In the genomic region with DNA sequence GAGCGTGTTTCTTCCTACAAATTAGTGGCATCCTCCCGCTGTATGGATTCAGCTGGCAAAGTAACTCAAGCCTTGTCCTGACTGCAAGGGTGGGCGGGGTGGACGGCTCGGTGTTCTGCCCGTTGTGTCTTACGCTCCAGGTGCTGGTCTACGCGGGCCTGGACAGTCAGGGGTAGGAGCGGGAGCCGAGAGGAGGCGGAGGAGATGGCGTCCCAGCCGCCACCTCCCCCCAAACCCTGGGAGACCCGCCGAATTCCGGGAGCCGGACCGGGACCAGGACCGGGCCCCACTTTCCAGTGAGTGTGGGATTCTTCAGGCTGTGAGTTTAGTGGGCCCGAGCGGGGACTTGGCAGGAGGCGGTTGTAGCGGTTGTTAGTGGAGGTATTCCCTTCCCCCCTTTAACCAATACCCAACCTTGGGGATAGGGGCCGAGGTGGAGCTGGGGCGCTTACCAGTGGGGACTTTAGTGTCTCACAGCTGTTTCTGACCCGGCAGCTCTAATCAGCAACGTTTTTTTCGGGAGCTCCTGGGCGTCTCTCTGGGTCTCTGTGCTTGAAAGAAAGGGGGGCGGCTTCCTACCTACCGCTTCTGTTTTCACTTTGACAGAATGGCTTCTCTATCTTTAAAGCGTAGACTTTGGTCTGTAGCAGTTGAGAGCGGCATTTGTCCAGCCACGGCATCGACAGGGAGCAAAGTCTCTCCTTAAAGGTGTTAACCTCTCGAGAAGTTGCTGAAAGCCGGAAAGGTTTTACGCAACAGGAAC, we compare ENCODE assay signal across 8 cellular contexts. TPM values are rescaled to one million over a fixed set of nuclear protein-coding genes. Genes with fewer than 3 reads are reported as not detected.
A peak's percentile ranks its signal among the peaks of the same experiment; 100 is the strongest.
DNase-seq lines count a peak whose midpoint lies in the region; ATAC-seq and TF ChIP-seq lines count a peak whose summit lies in the region.

A gene with protein sequence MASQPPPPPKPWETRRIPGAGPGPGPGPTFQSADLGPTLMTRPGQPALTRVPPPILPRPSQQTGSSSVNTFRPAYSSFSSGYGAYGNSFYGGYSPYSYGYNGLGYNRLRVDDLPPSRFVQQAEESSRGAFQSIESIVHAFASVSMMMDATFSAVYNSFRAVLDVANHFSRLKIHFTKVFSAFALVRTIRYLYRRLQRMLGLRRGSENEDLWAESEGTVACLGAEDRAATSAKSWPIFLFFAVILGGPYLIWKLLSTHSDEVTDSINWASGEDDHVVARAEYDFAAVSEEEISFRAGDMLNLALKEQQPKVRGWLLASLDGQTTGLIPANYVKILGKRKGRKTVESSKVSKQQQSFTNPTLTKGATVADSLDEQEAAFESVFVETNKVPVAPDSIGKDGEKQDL (plus strand): TSS at position 165 of the 763 bp plus-strand sequence. CDS start 40 bp downstream, at position 205.
A gene with protein sequence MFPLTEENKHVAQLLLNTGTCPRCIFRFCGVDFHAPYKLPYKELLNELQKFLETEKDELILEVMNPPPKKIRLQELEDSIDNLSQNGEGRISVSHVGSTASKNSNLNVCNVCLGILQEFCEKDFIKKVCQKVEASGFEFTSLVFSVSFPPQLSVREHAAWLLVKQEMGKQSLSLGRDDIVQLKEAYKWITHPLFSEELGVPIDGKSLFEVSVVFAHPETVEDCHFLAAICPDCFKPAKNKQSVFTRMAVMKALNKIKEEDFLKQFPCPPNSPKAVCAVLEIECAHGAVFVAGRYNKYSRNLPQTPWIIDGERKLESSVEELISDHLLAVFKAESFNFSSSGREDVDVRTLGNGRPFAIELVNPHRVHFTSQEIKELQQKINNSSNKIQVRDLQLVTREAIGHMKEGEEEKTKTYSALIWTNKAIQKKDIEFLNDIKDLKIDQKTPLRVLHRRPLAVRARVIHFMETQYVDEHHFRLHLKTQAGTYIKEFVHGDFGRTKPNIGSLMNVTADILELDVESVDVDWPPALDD (minus strand): TSS at position 700 of the 763 bp plus-strand sequence. CDS start 6,365 bp downstream, outside the sequence.

- TF ChIP-seq EP300 in transverse colon (IDR thresholded peaks at IDR 0.05; ENCODE audit: low read depth), result no peak

- peaks cover 53% of the 10 kb centered on the region for H3K4me1 Mint-ChIP-seq in activated naive CD8-positive, alpha-beta T cell (ENCODE audit: low read depth)

- TF ChIP-seq POLR2A in transverse colon (IDR thresholded peaks at IDR 0.05), result peak; percentile 83

- H3K4me1 ChIP-seq in SJSA1 (replicated peaks) (no peaks in the 10 kb centered on the region; the same call in 1 of the 2 replicates), parathyroid adenoma (no peaks in the 10 kb centered on the region), transverse colon (peaks cover 18 to 48% (median 30%) of the 10 kb centered on the region in 4 donors)

- H3K36me3 ChIP-seq in SJSA1 (peaks cover 22% of the 10 kb centered on the region), parathyroid adenoma (ENCODE audit: control insufficient read depth, insufficient read depth, low read length) (peaks cover 5% of the 10 kb centered on the region), transverse colon (peaks cover 0 to 11% (median 5%) of the 10 kb centered on the region in 4 donors)

- WGBS in transverse colon (ENCODE audit: low coverage in 1 of 2), 2 donors, result 2% methylated on average over 28 of the region's 39 CpGs; no CpG with 5 or more reads in 1 of the 2 donors

- H3K79me2 ChIP-seq in parathyroid adenoma, result peaks cover 29% of the 10 kb centered on the region

- H3K36me3 Mint-ChIP-seq in activated naive CD8-positive, alpha-beta T cell, result peaks cover 7% of the 10 kb centered on the region

- peak within 1 kb of the TSS; percentile 91 for H2AFZ ChIP-seq in parathyroid adenoma

- H3K27ac ChIP-seq in SJSA1, result peak within 1 kb of the TSS; percentile 19
- H3K27ac ChIP-seq in parathyroid adenoma, result peak within 1 kb of the TSS; percentile 85
- H3K27ac ChIP-seq in transverse colon, result peak within 1 kb of the TSS; percentile 95 to 97 (median 96)

- intact Hi-C loops in Right ventricle myocardium superior (cut with DNase I), result no loop called here
- intact Hi-C loops in transverse colon (cut with DNase I; ENCODE audit: low total_unique reads), result loop anchor here (10.0 kb wide), 1 partner anchor 133 kb away; a partner anchor contains a TSS

- H3K4me2 ChIP-seq in parathyroid adenoma (ENCODE audit: low read length), result peak within 1 kb of the TSS; percentile 87

- in situ Hi-C loops in G401 (cut with HindIII; ENCODE audit: low sequenced_read_pairs) (no loop called here), transverse colon (cut with MboI; ENCODE audit: low pct_ligation_motif_present in 1 of 4, low pct_unique_long_range_greater_than_20kb in 1 of 4, low sequenced_read_pairs in 3 of 4) (no loop called here)

- TF ChIP-seq CTCF in parathyroid adenoma (IDR thresholded peaks at IDR 0.05), result no peak
- TF ChIP-seq CTCF in transverse colon (IDR thresholded peaks at IDR 0.05), result no peak

- H3K27me3 Mint-ChIP-seq in activated naive CD8-positive, alpha-beta T cell, result no peaks in the 10 kb centered on the region

- DNase-seq in G401 (ENCODE audit: low spot score) (peak; percentile 88), KG1 (lab: John Stamatoyannopoulos, UW) (peak; percentile 46), SJSA1 (ENCODE audit: low read depth in 1 of 2, low spot score in 2 of 2) (peak; percentile 68 to 85), Right ventricle myocardium superior (peak; percentile 84), transverse colon (peak; percentile 82)

- peak; percentile 89 for ATAC-seq in GM21723 (IDR thresholded peaks at IDR 0.05; ENCODE audit: unreplicated experiment)
- peak; percentile 98 for ATAC-seq in Right ventricle myocardium superior (ENCODE audit: poor library complexity)

- peak within 1 kb of the TSS; percentile 57 for H3K9ac ChIP-seq in parathyroid adenoma

- H3K4me3 Mint-ChIP-seq in activated naive CD8-positive, alpha-beta T cell, result peak within 1 kb of the TSS; percentile 99

- H3K27ac Mint-ChIP-seq in activated naive CD8-positive, alpha-beta T cell, result peak within 1 kb of the TSS; percentile 100

- H3K9me3 ChIP-seq in SJSA1 (replicated peaks) (no peaks in the 10 kb centered on the region), parathyroid adenoma (ENCODE audit: control insufficient read depth, low read length) (no peaks in the 10 kb centered on the region), transverse colon (no peaks in the 10 kb centered on the region)

- no peaks in the 10 kb centered on the region for H3K9me3 Mint-ChIP-seq in activated naive CD8-positive, alpha-beta T cell (ENCODE audit: low read depth)

- H3K4me3 ChIP-seq in SJSA1 (peak within 1 kb of the TSS; percentile 74), parathyroid adenoma (ENCODE audit: low read depth, low read length) (peak within 1 kb of the TSS; percentile 94), transverse colon (peak within 1 kb of the TSS; percentile 84 to 95 (median 92))

- H3K27me3 ChIP-seq in SJSA1 (replicated peaks) (no peaks in the 10 kb centered on the region), parathyroid adenoma (ENCODE audit: control insufficient read depth, insufficient read depth, low read length) (no peaks in the 10 kb centered on the region), transverse colon (no peaks in the 10 kb centered on the region)

RNA-seq across cellular contexts. Expression of the first gene that starts in this region (rescaled TPM):
- 39.8 and 62.1 TPM in 2 replicates for total RNA-seq in G401 (2014; rRNA removed; shearing (Covaris generic))
- 22.7 and 34.4 TPM in 2 replicates for total RNA-seq in SJSA1 (2014; rRNA removed; shearing (Covaris generic))
- total RNA-seq in Right ventricle myocardium superior, result 19.5 TPM
- total RNA-seq in transverse colon, result 10 to 100 TPM; 20.2 to 44.1 (median 34.6) TPM

RNA-seq across cellular contexts. Expression of the second gene that starts in this region (rescaled TPM):
- 7.1 and 8.2 TPM in 2 replicates for total RNA-seq in G401 (2014; rRNA removed; shearing (Covaris generic))
- total RNA-seq in SJSA1 (2014; rRNA removed; shearing (Covaris generic)), result 6.4 and 10.4 TPM in 2 replicates
- total RNA-seq in Right ventricle myocardium superior, result 5.0 TPM
- 10 to 100 TPM in 3 of 4 donors, 1 to 10 TPM in 1; 3.8 to 26.4 (median 12.1) TPM for total RNA-seq in transverse colon

Comparison
In these comparisons a context has a peak if more than half of its experiments do, and no peak if none do; other contexts are left out.
1. Peak in every context shown above with its lines: DNase-seq, ATAC-seq, H3K4me3 ChIP-seq and H3K27ac ChIP-seq.
2. H3K27ac ChIP-seq: peak in every context shown above with its lines; median percentile 96 in transverse colon; 85 in parathyroid adenoma; 19 in SJSA1.